7 cellular contexts compared by ENCODE assay signal in the genomic region with DNA sequence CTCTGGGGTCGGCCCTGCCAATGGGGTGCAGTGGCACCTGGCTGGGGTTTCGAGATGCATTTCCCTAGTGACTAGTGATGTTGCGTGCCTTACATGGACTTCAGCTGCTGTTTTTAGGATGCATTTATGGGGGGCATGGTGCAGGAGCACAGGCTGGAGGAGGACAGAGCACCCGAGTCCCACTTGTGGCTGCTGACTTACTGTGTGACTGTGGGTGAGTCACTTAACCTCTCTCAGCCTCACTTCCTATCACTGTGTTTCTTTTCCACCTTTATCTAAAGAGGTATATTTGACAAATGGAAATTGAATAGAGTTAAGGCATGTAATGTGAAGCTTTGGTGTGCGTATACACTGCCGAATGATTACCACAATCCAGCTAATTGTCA.
DNase-seq lines count a peak whose midpoint lies in the region; ATAC-seq, FAIRE-seq and TF ChIP-seq lines count a peak whose summit lies in the region.
"Not testable (repeated sequence)": the region's sequence is repeated elsewhere in the genome, so short reads cannot be mapped to it uniquely, and the experiment has no call there.

No MANE protein-coding gene starts in this region.

- POLR2A ChIA-PET in IMR-90 (lab: Charles Lee; ENCODE audit: unreplicated experiment): not testable (repeated sequence)

- not testable (repeated sequence) for H3K9me3 Mint-ChIP-seq in astrocyte (ENCODE audit: unreplicated experiment); stimulated activated effector memory CD8-positive, alpha-beta T cell treated with anti-CD3 and anti-CD28 coated beads, Interleukin-12 subunit alpha, Interleukin-12 subunit beta, amount 100 ng/mL, for 72 hours

- dilution Hi-C loops in IMR-90 (cut with HindIII; ENCODE audit: low sequenced_read_pairs, unreplicated experiment): not testable (repeated sequence)

- H3K23ac ChIP-seq in IMR-90 (ENCODE audit: low read depth, low read length): not testable (repeated sequence)

- not testable (repeated sequence) for DNase-seq in IMR-90; astrocyte (ENCODE audit: low read depth); ovary; stimulated activated effector memory CD8-positive, alpha-beta T cell treated with anti-CD3 and anti-CD28 coated beads, Interleukin-12 subunit alpha, Interleukin-12 subunit beta, amount 100 ng/mL, for 72 hours (ENCODE audit: low spot score in 2 of 2)
- DNase-seq in activated CD8-positive, alpha-beta memory T cell treated with anti-CD3 and anti-CD28 coated beads, Interleukin-2, amount 50 U/mL, for 48 hours: peak; percentile 18

- not testable (repeated sequence) for H3K79me2 ChIP-seq in astrocyte (ENCODE audit: insufficient read depth, low read length)

- H4K20me1 ChIP-seq in IMR-90 (ENCODE audit: insufficient read depth, low read length); astrocyte (ENCODE audit: insufficient read depth, low read length): not testable (repeated sequence)

- H4K8ac ChIP-seq in IMR-90 (ENCODE audit: low read depth in 2 of 2, low read length in 2 of 2): peak overlapping the region in 1 of 2 experiments; percentile 44; a peak in 2 of 4 replicates

- not testable (repeated sequence) for H3K36me3 ChIP-seq in IMR-90 (ENCODE audit: control insufficient read depth, insufficient read depth, low read length); astrocyte (ENCODE audit: insufficient read depth, low read length); gastroesophageal sphincter; liver (ENCODE audit: control insufficient read depth in 4 of 4, insufficient read depth in 3 of 4, low read depth in 1 of 4, low read length in 3 of 4); ovary

- not testable (repeated sequence) for TF ChIP-seq CTCF in IMR-90 (conservative IDR thresholded peaks at IDR 0.05; ENCODE audit: low read depth, low read length); astrocyte (IDR thresholded peaks at IDR 0.05; ENCODE audit: insufficient read depth, low read depth, low read length); gastroesophageal sphincter (IDR thresholded peaks at IDR 0.05); liver (IDR thresholded peaks at IDR 0.05; ENCODE audit: low read depth, low read length, missing input control); ovary (IDR thresholded peaks at IDR 0.05)

- peak overlapping the region; percentile 32; the same call in 1 of the 2 replicates for H4K5ac ChIP-seq in IMR-90 (ENCODE audit: low read depth, low read length)

- H3K4ac ChIP-seq in IMR-90 (ENCODE audit: low read depth, low read length): peak overlapping the region; percentile 69; the same call in 1 of the 2 replicates

- H2AK5ac ChIP-seq in IMR-90 (ENCODE audit: low read depth, low read length): peak overlapping the region; percentile 84; the same call in 1 of the 2 replicates

- H3K4me1 Mint-ChIP-seq in astrocyte (ENCODE audit: low read depth, unreplicated experiment); stimulated activated effector memory CD8-positive, alpha-beta T cell treated with anti-CD3 and anti-CD28 coated beads, Interleukin-12 subunit alpha, Interleukin-12 subunit beta, amount 100 ng/mL, for 72 hours: not testable (repeated sequence)

- not testable (repeated sequence) for H3K36me3 Mint-ChIP-seq in astrocyte (ENCODE audit: low read depth, unreplicated experiment)
- peaks cover 16% of the 10 kb centered on the region for H3K36me3 Mint-ChIP-seq in stimulated activated effector memory CD8-positive, alpha-beta T cell treated with anti-CD3 and anti-CD28 coated beads, Interleukin-12 subunit alpha, Interleukin-12 subunit beta, amount 100 ng/mL, for 72 hours

- not testable (repeated sequence) for H3K56ac ChIP-seq in IMR-90 (ENCODE audit: extremely low read depth, insufficient read depth, low read length)

- not testable (repeated sequence) for TF ChIP-seq RAD21 in IMR-90 (IDR thresholded peaks at IDR 0.05; ENCODE audit: low read length); liver (IDR thresholded peaks at IDR 0.05)

- not testable (repeated sequence) for H3K4me3 Mint-ChIP-seq in astrocyte (ENCODE audit: unreplicated experiment); stimulated activated effector memory CD8-positive, alpha-beta T cell treated with anti-CD3 and anti-CD28 coated beads, Interleukin-12 subunit alpha, Interleukin-12 subunit beta, amount 100 ng/mL, for 72 hours

- not testable (repeated sequence) for H3K4me3 ChIP-seq in IMR-90 (ENCODE audit: insufficient read depth, low read depth, low read length); astrocyte (ENCODE audit: insufficient read depth, low read depth, low read length); gastroesophageal sphincter; liver (ENCODE audit: low read depth in 1 of 3, low read length in 3 of 3); ovary

- peak overlapping the region; percentile 36; the same call in 1 of the 2 replicates for H3K18ac ChIP-seq in IMR-90 (ENCODE audit: low read depth, low read length)

- H3K9me1 ChIP-seq in IMR-90 (ENCODE audit: insufficient read depth, low read length): not testable (repeated sequence)

- H3K4me1 ChIP-seq in IMR-90 (ENCODE audit: control insufficient read depth, insufficient read depth, low read length) (peaks cover 31% of the 10 kb centered on the region), gastroesophageal sphincter (peaks cover 0 to 52% (median 26%) of the 10 kb centered on the region in 3 donors), ovary (ENCODE audit: insufficient read depth) (peaks cover 14% of the 10 kb centered on the region)
- not testable (repeated sequence) for H3K4me1 ChIP-seq in astrocyte (ENCODE audit: insufficient read depth, low read length); liver (ENCODE audit: control insufficient read depth in 4 of 4, insufficient read depth in 4 of 4, low read length in 3 of 4)

- CTCF ChIA-PET in IMR-90 (lab: Yijun Ruan, JAX): not testable (repeated sequence)

- not testable (repeated sequence) for H2AFZ ChIP-seq in IMR-90 (replicated peaks; ENCODE audit: low read length, poor library complexity); astrocyte (ENCODE audit: low read depth, low read length)

- TF ChIP-seq EP300 in gastroesophageal sphincter (IDR thresholded peaks at IDR 0.05); ovary (IDR thresholded peaks at IDR 0.05): not testable (repeated sequence)

- not testable (repeated sequence) for H3K9me3 ChIP-seq in IMR-90 (ENCODE audit: control insufficient read depth, insufficient read depth, low read length); astrocyte (ENCODE audit: insufficient read depth, low read depth, low read length); gastroesophageal sphincter; liver (ENCODE audit: control insufficient read depth in 4 of 4, low read length in 3 of 4); ovary

- H3K27me3 Mint-ChIP-seq in astrocyte (ENCODE audit: low read depth, unreplicated experiment): peaks cover 12% of the 10 kb centered on the region

- not testable (repeated sequence) for H2BK20ac ChIP-seq in IMR-90 (ENCODE audit: low read depth, low read length)

- not testable (repeated sequence) for TF ChIP-seq POLR2A in IMR-90 (IDR thresholded peaks at IDR 0.05; ENCODE audit: low read depth, low read length); gastroesophageal sphincter (IDR thresholded peaks at IDR 0.05); ovary (IDR thresholded peaks at IDR 0.05)

- in situ Hi-C loops in IMR-90 (cut with MboI; ENCODE audit: low sequenced_read_pairs): not testable (repeated sequence)

- intact Hi-C loops in IMR-90 (cut with micrococcal nuclease); ovary (cut with DNase I): not testable (repeated sequence)

- H3K4me2 ChIP-seq in IMR-90 (ENCODE audit: low read depth, low read length): not testable (repeated sequence)
- H3K4me2 ChIP-seq in astrocyte (ENCODE audit: low read length): peak overlapping the region; percentile 19

- H3K79me1 ChIP-seq in IMR-90 (ENCODE audit: low read depth in 1 of 2, low read length in 2 of 2): not testable (repeated sequence)

- H3K27ac ChIP-seq in IMR-90 (ENCODE audit: insufficient read depth, low read length) (peak overlapping the region; percentile 16; the same call in 1 of the 2 replicates), gastroesophageal sphincter (peak overlapping the region in 3 of 4 donors; percentile 81 to 90 (median 90)), liver (ENCODE audit: low read depth in 1 of 2, low read length in 2 of 2) (peak overlapping the region; percentile 65 to 78), ovary (peak overlapping the region; percentile 1 to 86)
- H3K27ac ChIP-seq in astrocyte (ENCODE audit: low read depth, low read length): not testable (repeated sequence)

- H3K14ac ChIP-seq in IMR-90 (replicated peaks; ENCODE audit: low read depth, low read length): not testable (repeated sequence)

- not testable (repeated sequence) for H2AK9ac ChIP-seq in IMR-90 (replicated peaks; ENCODE audit: low read depth, low read length, poor library complexity)

- not testable (repeated sequence) for H3K27me3 ChIP-seq in IMR-90 (ENCODE audit: control insufficient read depth, insufficient read depth, low read length); astrocyte (ENCODE audit: insufficient read depth, low read length); gastroesophageal sphincter; liver (ENCODE audit: control insufficient read depth in 4 of 4, insufficient read depth in 4 of 4, low read length in 3 of 4); ovary

- H2BK120ac ChIP-seq in IMR-90 (ENCODE audit: low read depth, low read length): peak overlapping the region; percentile 48; the same call in 1 of the 2 replicates

- WGBS in IMR-90 (ENCODE audit: extremely low coverage in 2 of 2, insufficient read length in 1 of 2), 2 experiments: no CpG with 5 or more reads among the region's 6 CpGs
- 74% methylated on average over 3 of the region's 6 CpGs; no CpG with 5 or more reads in 1 of the 2 donors for WGBS in gastroesophageal sphincter (ENCODE audit: low coverage in 1 of 2), 2 donors
- WGBS in liver: 95% methylated on average over 6 of the region's 6 CpGs
- 84 to 99% (median 90%) methylated on average over 4 to 6 of the region's 6 CpGs for WGBS in ovary, 3 donors

- H4K91ac ChIP-seq in IMR-90 (ENCODE audit: insufficient read depth, low read depth, low read length): peak overlapping the region; percentile 26; the same call in 1 of the 2 replicates

- FAIRE-seq in astrocyte (lab: Jason Lieb, UNC): not testable (repeated sequence)

- H2BK5ac ChIP-seq in IMR-90 (ENCODE audit: low read depth, low read length, poor library complexity, severe bottlenecking): not testable (repeated sequence)

- not testable (repeated sequence) for H3K27ac Mint-ChIP-seq in astrocyte (ENCODE audit: unreplicated experiment); stimulated activated effector memory CD8-positive, alpha-beta T cell treated with anti-CD3 and anti-CD28 coated beads, Interleukin-12 subunit alpha, Interleukin-12 subunit beta, amount 100 ng/mL, for 72 hours

- H2BK15ac ChIP-seq in IMR-90 (ENCODE audit: low read depth, low read length): not testable (repeated sequence)

- H3K9ac ChIP-seq in IMR-90 (ENCODE audit: low read depth, low read length); astrocyte (ENCODE audit: low read length); liver (ENCODE audit: low read depth in 1 of 2, low read length in 2 of 2): not testable (repeated sequence)

- not testable (repeated sequence) for BruUV-seq in IMR-90 (replicated peaks; lab: Mats Ljungman, UMichigan)

- ATAC-seq in IMR-90 (ENCODE audit: low read depth); gastroesophageal sphincter: not testable (repeated sequence)
- peak; percentile 49 for ATAC-seq in stimulated activated effector memory CD8-positive, alpha-beta T cell treated with anti-CD3 and anti-CD28 coated beads, Interleukin-12 subunit alpha, Interleukin-12 subunit beta, amount 100 ng/mL, for 72 hours
